ENCODE assay signal across 1 cellular context in the genomic region with DNA sequence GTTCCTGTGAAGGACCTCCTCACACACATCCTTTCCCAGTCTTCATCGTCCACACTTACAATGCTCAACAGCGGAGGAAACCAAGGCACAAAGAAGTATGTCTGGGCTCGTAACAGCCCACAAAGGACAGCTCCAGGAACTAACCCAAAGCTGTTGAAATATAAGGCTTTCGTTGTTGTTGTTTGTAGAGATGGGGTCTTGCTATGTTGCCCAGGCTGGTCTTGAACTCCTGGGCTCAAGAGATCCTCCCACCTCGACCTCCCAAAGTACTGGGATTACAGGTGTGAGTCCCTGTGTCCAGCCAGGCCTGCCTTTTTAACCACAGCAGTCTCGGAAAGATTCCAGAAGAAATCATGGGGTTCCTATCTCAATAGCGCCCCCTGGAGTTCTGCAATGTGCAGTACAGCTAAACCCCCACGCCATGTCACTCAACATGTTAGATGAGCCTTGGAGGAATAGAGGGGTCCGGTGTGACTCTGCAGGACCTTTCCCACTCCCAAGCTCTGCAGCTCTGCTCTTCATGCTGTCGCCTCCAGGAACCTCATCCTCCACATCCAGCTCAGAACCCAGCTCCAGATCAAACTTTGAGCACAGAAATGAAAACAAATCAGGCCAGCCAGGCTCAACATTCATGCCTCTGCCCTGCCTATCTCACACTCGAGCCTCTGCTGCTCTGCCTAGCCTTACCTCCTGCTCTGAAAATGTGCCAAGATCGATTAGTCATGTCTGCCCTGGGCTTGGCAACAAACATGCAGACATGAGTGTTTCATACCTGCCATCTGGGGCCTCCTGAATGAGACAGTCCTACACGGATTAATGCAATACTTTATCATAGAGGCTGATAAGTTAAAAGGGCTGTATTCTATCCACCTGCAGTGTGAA.
TF ChIP-seq lines count a peak whose summit lies in the region.

No MANE protein-coding gene starts in this region.

TF ChIP-seq in K562, 482 proteins besides CTCF, POLR2A, EP300 and RAD21 (continued from another document and continues in another):
- TF ChIP-seq, protein P1, sequence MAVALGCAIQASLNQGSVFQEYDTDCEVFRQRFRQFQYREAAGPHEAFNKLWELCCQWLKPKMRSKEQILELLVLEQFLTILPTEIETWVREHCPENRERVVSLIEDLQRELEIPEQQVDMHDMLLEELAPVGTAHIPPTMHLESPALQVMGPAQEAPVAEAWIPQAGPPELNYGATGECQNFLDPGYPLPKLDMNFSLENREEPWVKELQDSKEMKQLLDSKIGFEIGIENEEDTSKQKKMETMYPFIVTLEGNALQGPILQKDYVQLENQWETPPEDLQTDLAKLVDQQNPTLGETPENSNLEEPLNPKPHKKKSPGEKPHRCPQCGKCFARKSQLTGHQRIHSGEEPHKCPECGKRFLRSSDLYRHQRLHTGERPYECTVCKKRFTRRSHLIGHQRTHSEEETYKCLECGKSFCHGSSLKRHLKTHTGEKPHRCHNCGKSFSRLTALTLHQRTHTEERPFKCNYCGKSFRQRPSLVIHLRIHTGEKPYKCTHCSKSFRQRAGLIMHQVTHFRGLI (CRISPR knock-in tag; IDR thresholded peaks at IDR 0.05), result no peak
- TF ChIP-seq ZNF41 (CRISPR knock-in tag; conservative IDR thresholded peaks at IDR 0.05) (no peak), U2AF1 (optimal IDR thresholded peaks at IDR 0.05; ENCODE audit: low read depth, low read length) (no peak), FOXM1 (IDR thresholded peaks at IDR 0.05; ENCODE audit: low read depth) (no peak), FOXM1 (CRISPR knock-in tag; IDR thresholded peaks at IDR 0.05; ENCODE audit: low read depth) (no peak), IRF2 (CRISPR knock-in tag; IDR thresholded peaks at IDR 0.05) (no peak), ZC3H4 (CRISPR knock-in tag; IDR thresholded peaks at IDR 0.05; ENCODE audit: borderline replicate concordance) (no peak), KAT7 (CRISPR knock-in tag; IDR thresholded peaks at IDR 0.05; ENCODE audit: borderline replicate concordance) (no peak), NFXL1 (CRISPR knock-in tag; IDR thresholded peaks at IDR 0.05) (no peak), FOXK2 (conservative IDR thresholded peaks at IDR 0.05 in 1 of 2, IDR thresholded peaks at IDR 0.05 in 1 of 2; ENCODE audit: low read depth in 2 of 2) (0 out of 4 replicates have a peak, but pooled peaks of 1 of the 2 experiments have one; percentile 47), TFE3 (CRISPR knock-in tag; IDR thresholded peaks at IDR 0.05) (no peak), NCOA6 (IDR thresholded peaks at IDR 0.05) (no peak), TAL1 (IDR thresholded peaks at IDR 0.05) (no peak), SMAD2 (IDR thresholded peaks at IDR 0.05; ENCODE audit: low read depth, low read length) (no peak), RAD51 (IDR thresholded peaks at IDR 0.05; ENCODE audit: borderline replicate concordance, low read depth) (no peak), ASH1L (IDR thresholded peaks at IDR 0.05; ENCODE audit: borderline replicate concordance, low read depth, partially characterized antibody) (no peak), RBM34 (IDR thresholded peaks at IDR 0.05; ENCODE audit: borderline replicate concordance, insufficient read depth, low read length) (no peak), RBBP5 (IDR thresholded peaks at IDR 0.05; ENCODE audit: borderline replicate concordance, insufficient read depth, low read length, poor library complexity, severe bottlenecking) (no peak), HDAC3 (IDR thresholded peaks at IDR 0.05; ENCODE audit: borderline replicate concordance, partially characterized antibody) (no peak), ZHX1 (conservative IDR thresholded peaks at IDR 0.05; ENCODE audit: low read length) (no peak), ARNT (IDR thresholded peaks at IDR 0.05) (peak in 1 of 2 experiments; percentile 59; a peak in 2 of 4 replicates), IFI16 (CRISPR knock-in tag; IDR thresholded peaks at IDR 0.05) (no peak), JUN (IDR thresholded peaks at IDR 0.05; ENCODE audit: borderline replicate concordance, low read depth, low read length) (no peak), JUN (CRISPR knock-in tag; IDR thresholded peaks at IDR 0.05; ENCODE audit: borderline replicate concordance) (no peak), RBM39 (optimal IDR thresholded peaks at IDR 0.05; ENCODE audit: low read depth, low read length) (no peak), ZNF79 (CRISPR knock-in tag; IDR thresholded peaks at IDR 0.05; ENCODE audit: low read depth) (no peak), CHD1 (IDR thresholded peaks at IDR 0.05; ENCODE audit: low read length) (no peak), GTF2A2 (tag; IDR thresholded peaks at IDR 0.05) (no peak), GABPB1 (CRISPR knock-in tag; IDR thresholded peaks at IDR 0.05) (no peak), RBM25 (IDR thresholded peaks at IDR 0.05; ENCODE audit: low read depth, low read length, severe bottlenecking) (no peak), STAG1 (CRISPR knock-in tag; IDR thresholded peaks at IDR 0.05; ENCODE audit: borderline replicate concordance) (peak; percentile 55; the same call in 1 of the 2 replicates), TGIF2 (CRISPR knock-in tag; IDR thresholded peaks at IDR 0.05) (no peak), KAT8 (IDR thresholded peaks at IDR 0.05; ENCODE audit: low read depth) (no peak), ATF3 (IDR thresholded peaks at IDR 0.05) (no peak), ATF3 (CRISPR knock-in tag; conservative IDR thresholded peaks at IDR 0.05) (no peak), BRD9 (IDR thresholded peaks at IDR 0.05; ENCODE audit: low read depth, partially characterized antibody) (no peak), KLF13 (tag; IDR thresholded peaks at IDR 0.05; ENCODE audit: borderline replicate concordance, low read depth) (no peak)
- TF ChIP-seq, protein P2, sequence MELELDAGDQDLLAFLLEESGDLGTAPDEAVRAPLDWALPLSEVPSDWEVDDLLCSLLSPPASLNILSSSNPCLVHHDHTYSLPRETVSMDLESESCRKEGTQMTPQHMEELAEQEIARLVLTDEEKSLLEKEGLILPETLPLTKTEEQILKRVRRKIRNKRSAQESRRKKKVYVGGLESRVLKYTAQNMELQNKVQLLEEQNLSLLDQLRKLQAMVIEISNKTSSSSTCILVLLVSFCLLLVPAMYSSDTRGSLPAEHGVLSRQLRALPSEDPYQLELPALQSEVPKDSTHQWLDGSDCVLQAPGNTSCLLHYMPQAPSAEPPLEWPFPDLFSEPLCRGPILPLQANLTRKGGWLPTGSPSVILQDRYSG (tag; conservative IDR thresholded peaks at IDR 0.05; ENCODE audit: low read depth), result no peak
- TF ChIP-seq, protein P3, sequence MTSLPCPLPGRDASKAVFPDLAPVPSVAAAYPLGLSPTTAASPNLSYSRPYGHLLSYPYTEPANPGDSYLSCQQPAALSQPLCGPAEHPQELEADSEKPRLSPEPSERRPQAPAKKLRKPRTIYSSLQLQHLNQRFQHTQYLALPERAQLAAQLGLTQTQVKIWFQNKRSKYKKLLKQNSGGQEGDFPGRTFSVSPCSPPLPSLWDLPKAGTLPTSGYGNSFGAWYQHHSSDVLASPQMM (CRISPR knock-in tag; IDR thresholded peaks at IDR 0.05), result no peak
- TF ChIP-seq, protein P4, sequence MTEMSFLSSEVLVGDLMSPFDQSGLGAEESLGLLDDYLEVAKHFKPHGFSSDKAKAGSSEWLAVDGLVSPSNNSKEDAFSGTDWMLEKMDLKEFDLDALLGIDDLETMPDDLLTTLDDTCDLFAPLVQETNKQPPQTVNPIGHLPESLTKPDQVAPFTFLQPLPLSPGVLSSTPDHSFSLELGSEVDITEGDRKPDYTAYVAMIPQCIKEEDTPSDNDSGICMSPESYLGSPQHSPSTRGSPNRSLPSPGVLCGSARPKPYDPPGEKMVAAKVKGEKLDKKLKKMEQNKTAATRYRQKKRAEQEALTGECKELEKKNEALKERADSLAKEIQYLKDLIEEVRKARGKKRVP (CRISPR knock-in tag; IDR thresholded peaks at IDR 0.05), result no peak
- TF ChIP-seq, protein P5, sequence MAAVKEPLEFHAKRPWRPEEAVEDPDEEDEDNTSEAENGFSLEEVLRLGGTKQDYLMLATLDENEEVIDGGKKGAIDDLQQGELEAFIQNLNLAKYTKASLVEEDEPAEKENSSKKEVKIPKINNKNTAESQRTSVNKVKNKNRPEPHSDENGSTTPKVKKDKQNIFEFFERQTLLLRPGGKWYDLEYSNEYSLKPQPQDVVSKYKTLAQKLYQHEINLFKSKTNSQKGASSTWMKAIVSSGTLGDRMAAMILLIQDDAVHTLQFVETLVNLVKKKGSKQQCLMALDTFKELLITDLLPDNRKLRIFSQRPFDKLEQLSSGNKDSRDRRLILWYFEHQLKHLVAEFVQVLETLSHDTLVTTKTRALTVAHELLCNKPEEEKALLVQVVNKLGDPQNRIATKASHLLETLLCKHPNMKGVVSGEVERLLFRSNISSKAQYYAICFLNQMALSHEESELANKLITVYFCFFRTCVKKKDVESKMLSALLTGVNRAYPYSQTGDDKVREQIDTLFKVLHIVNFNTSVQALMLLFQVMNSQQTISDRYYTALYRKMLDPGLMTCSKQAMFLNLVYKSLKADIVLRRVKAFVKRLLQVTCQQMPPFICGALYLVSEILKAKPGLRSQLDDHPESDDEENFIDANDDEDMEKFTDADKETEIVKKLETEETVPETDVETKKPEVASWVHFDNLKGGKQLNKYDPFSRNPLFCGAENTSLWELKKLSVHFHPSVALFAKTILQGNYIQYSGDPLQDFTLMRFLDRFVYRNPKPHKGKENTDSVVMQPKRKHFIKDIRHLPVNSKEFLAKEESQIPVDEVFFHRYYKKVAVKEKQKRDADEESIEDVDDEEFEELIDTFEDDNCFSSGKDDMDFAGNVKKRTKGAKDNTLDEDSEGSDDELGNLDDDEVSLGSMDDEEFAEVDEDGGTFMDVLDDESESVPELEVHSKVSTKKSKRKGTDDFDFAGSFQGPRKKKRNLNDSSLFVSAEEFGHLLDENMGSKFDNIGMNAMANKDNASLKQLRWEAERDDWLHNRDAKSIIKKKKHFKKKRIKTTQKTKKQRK (IDR thresholded peaks at IDR 0.05; ENCODE audit: borderline replicate concordance, low read depth, low read length), result no peak
- TF ChIP-seq, protein P6, sequence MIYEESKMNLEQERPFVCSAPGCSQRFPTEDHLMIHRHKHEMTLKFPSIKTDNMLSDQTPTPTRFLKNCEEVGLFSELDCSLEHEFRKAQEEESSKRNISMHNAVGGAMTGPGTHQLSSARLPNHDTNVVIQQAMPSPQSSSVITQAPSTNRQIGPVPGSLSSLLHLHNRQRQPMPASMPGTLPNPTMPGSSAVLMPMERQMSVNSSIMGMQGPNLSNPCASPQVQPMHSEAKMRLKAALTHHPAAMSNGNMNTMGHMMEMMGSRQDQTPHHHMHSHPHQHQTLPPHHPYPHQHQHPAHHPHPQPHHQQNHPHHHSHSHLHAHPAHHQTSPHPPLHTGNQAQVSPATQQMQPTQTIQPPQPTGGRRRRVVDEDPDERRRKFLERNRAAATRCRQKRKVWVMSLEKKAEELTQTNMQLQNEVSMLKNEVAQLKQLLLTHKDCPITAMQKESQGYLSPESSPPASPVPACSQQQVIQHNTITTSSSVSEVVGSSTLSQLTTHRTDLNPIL (CRISPR knock-in tag; IDR thresholded peaks at IDR 0.05), result no peak
- TF ChIP-seq, protein P7, sequence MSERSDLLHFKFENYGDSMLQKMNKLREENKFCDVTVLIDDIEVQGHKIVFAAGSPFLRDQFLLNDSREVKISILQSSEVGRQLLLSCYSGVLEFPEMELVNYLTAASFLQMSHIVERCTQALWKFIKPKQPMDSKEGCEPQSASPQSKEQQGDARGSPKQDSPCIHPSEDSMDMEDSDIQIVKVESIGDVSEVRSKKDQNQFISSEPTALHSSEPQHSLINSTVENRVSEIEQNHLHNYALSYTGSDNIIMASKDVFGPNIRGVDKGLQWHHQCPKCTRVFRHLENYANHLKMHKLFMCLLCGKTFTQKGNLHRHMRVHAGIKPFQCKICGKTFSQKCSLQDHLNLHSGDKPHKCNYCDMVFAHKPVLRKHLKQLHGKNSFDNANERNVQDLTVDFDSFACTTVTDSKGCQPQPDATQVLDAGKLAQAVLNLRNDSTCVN (CRISPR knock-in tag; IDR thresholded peaks at IDR 0.05), result no peak
- TF ChIP-seq, protein P8, sequence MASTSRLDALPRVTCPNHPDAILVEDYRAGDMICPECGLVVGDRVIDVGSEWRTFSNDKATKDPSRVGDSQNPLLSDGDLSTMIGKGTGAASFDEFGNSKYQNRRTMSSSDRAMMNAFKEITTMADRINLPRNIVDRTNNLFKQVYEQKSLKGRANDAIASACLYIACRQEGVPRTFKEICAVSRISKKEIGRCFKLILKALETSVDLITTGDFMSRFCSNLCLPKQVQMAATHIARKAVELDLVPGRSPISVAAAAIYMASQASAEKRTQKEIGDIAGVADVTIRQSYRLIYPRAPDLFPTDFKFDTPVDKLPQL (IDR thresholded peaks at IDR 0.05; ENCODE audit: extremely low read depth, insufficient read length), result no peak
